1 cellular context compared by ENCODE assay signal in genomic region chr19:38210458-38210987, GRCh38.
TF ChIP-seq lines count a peak whose summit lies in the region.

No MANE protein-coding gene starts in this region.

TF ChIP-seq in SK-N-SH treated with all-trans-retinoic acid at 6 μM for 48 hours, 23 proteins besides CTCF, POLR2A, EP300 and RAD21 (continued from another document):
- TF ChIP-seq CSRNP3 (CRISPR knock-in tag; IDR thresholded peaks at IDR 0.05) = no peak
- no peak for TF ChIP-seq TSHZ2 (CRISPR knock-in tag; IDR thresholded peaks at IDR 0.05)
